Comparison of ENCODE assay signal across 10 cellular contexts in the genomic region with DNA sequence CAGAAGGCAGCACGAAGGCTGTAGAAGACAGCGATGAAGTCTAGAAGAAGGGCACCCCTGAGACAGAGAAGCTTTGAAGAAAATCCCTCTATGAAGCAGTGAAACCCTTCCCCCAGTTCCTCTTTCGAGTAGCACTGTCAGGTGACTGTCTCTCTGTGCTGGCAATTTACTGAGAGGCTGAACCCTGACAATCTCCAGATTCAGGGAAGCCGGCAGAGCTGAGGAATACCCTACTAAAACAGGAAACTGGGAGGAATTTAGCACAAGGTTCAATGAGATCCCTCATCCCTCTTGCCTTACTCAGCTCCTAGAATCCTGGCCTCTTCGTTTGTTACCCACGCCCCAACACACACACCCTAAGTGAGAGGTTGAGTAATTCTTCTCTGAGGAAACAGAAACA.
A peak's percentile ranks its signal among the peaks of the same experiment; 100 is the strongest.
DNase-seq lines count a peak whose midpoint lies in the region; ATAC-seq and TF ChIP-seq lines count a peak whose summit lies in the region.
"Had no signal": no experiment of that assay in that cellular context is flagged by ENCODE, and none has a peak within 500 bp of the region (broad histone marks: within the 10 kb centered on the region; RNA-seq: fewer than 3 reads in every experiment).

No MANE protein-coding gene starts in this region.

- H3K4me1 ChIP-seq in neuronal stem cell (ENCODE audit: control insufficient read depth in 2 of 2, insufficient read depth in 1 of 2, low read depth in 1 of 2, low read length in 2 of 2) (peaks cover 0 to 4% of the 10 kb centered on the region in 2 donors), gastrocnemius medialis (no peaks in the 10 kb centered on the region)
- H3K4me1 ChIP-seq: heart right ventricle had no signal

- no peak overlapping the region for H3K4me2 ChIP-seq in neuronal stem cell (ENCODE audit: insufficient read depth, low read length, poor library complexity, severe bottlenecking)
- H3K4me2 ChIP-seq: SK-N-SH had no signal

- H3K27ac Mint-ChIP-seq in effector memory CD8-positive, alpha-beta T cell: no peak overlapping the region
- H3K27ac Mint-ChIP-seq in osteocyte (ENCODE audit: unreplicated experiment): no peak overlapping the region

- H3K79me1 ChIP-seq in neuronal stem cell (ENCODE audit: low read depth, low read length): no peaks in the 10 kb centered on the region

- no peak for TF ChIP-seq CTCF in gastrocnemius medialis (IDR thresholded peaks at IDR 0.05 in 4 of 5, conservative IDR thresholded peaks at IDR 0.05 in 1 of 5)
- TF ChIP-seq CTCF in osteocyte (IDR thresholded peaks at IDR 0.05): no peak

- H2AFZ ChIP-seq in neuronal stem cell (ENCODE audit: low read length): peak overlapping the region; percentile 60

- H3K4me3 ChIP-seq in neuronal stem cell (ENCODE audit: low read length in 2 of 2) (no peak overlapping the region), gastrocnemius medialis (no peak overlapping the region)
- H3K4me3 ChIP-seq: heart right ventricle had no signal

- H3K4me3 Mint-ChIP-seq in effector memory CD8-positive, alpha-beta T cell: no peak overlapping the region
- no peak overlapping the region for H3K4me3 Mint-ChIP-seq in osteocyte (ENCODE audit: unreplicated experiment)

- no peak overlapping the region for H3K4ac ChIP-seq in neuronal stem cell (ENCODE audit: low read length)

- no peak for TF ChIP-seq POLR2A in gastrocnemius medialis (IDR thresholded peaks at IDR 0.05)

- H3K36me3 Mint-ChIP-seq in effector memory CD8-positive, alpha-beta T cell (ENCODE audit: insufficient read depth): no peaks in the 10 kb centered on the region
- no peaks in the 10 kb centered on the region for H3K36me3 Mint-ChIP-seq in osteocyte (ENCODE audit: unreplicated experiment)

- H3K9ac ChIP-seq in neuronal stem cell (ENCODE audit: low read depth, low read length, poor library complexity): no peak overlapping the region
- H3K9ac ChIP-seq: SK-N-SH had no signal

- H3K4me1 Mint-ChIP-seq in effector memory CD8-positive, alpha-beta T cell (ENCODE audit: low read depth in 2 of 2): no peaks in the 10 kb centered on the region
- peaks cover 4% of the 10 kb centered on the region for H3K4me1 Mint-ChIP-seq in osteocyte (ENCODE audit: unreplicated experiment)

- no peak overlapping the region for H2BK120ac ChIP-seq in neuronal stem cell (ENCODE audit: low read depth, low read length)

- peak; percentile 90 for ATAC-seq in GM19043 (IDR thresholded peaks at IDR 0.05; ENCODE audit: low read depth, unreplicated experiment)
- peak; percentile 84 for ATAC-seq in HG03039 (IDR thresholded peaks at IDR 0.05; ENCODE audit: unreplicated experiment)
- ATAC-seq in effector memory CD8-positive, alpha-beta T cell (replicated peaks): no peak
- ATAC-seq in gastrocnemius medialis: no peak

- in situ Hi-C loops in gastrocnemius medialis (cut with MboI; ENCODE audit: low sequenced_read_pairs in 4 of 4): no loop called here

- H3K27ac ChIP-seq in neuronal stem cell (replicated peaks; ENCODE audit: low read length) (no peak overlapping the region), gastrocnemius medialis (no peak overlapping the region)
- H3K27ac ChIP-seq: heart right ventricle had no signal

- no CpG with 5 or more reads among the region's 6 CpGs for WGBS in neuronal stem cell (ENCODE audit: extremely low coverage in 2 of 2, insufficient read length in 2 of 2, insufficient replicate concordance in 1 of 2), 2 donors

- no peaks in the 10 kb centered on the region for H3K9me3 Mint-ChIP-seq in effector memory CD8-positive, alpha-beta T cell
- no peaks in the 10 kb centered on the region for H3K9me3 Mint-ChIP-seq in osteocyte (ENCODE audit: unreplicated experiment)

- H4K8ac ChIP-seq in neuronal stem cell (ENCODE audit: low read depth, low read length): no peak overlapping the region

- no peak overlapping the region for H2BK15ac ChIP-seq in neuronal stem cell (ENCODE audit: low read length)

- H2BK12ac ChIP-seq in neuronal stem cell (ENCODE audit: low read length): no peak overlapping the region

- no peak overlapping the region for H4K91ac ChIP-seq in neuronal stem cell (ENCODE audit: low read depth, low read length, poor library complexity)

- H2AK5ac ChIP-seq in neuronal stem cell (ENCODE audit: low read depth, low read length): no peak overlapping the region

- DNase-seq in SK-N-DZ (ENCODE audit: low spot score): peak; percentile 4
- DNase-seq in neuronal stem cell (ENCODE audit: low spot score): no peak
- DNase-seq in NCI-H146 (lab: John Stamatoyannopoulos, UW): no peak
- DNase-seq in effector memory CD8-positive, alpha-beta T cell: no peak
- DNase-seq in gastrocnemius medialis: no peak
- no peak for DNase-seq in osteocyte (ENCODE audit: extremely low spot score, unreplicated experiment)
- DNase-seq: heart right ventricle, SK-N-SH had no signal

- no peak overlapping the region for H3K14ac ChIP-seq in neuronal stem cell (ENCODE audit: low read length)

- intact Hi-C loops in gastrocnemius medialis (cut with DNase I; ENCODE audit: low total_unique reads): no loop called here

- H3K9me3 ChIP-seq in neuronal stem cell (replicated peaks in 1 of 2; ENCODE audit: control insufficient read depth in 2 of 2, insufficient read depth in 1 of 2, low read depth in 1 of 2, low read length in 2 of 2) (no peaks in the 10 kb centered on the region), gastrocnemius medialis (no peaks in the 10 kb centered on the region)
- H3K9me3 ChIP-seq: SK-N-SH had no signal

- no peak overlapping the region for H2BK5ac ChIP-seq in neuronal stem cell (ENCODE audit: low read length)

- H3K36me3 ChIP-seq in neuronal stem cell (replicated peaks in 1 of 2; ENCODE audit: control insufficient read depth in 2 of 2, insufficient read depth in 2 of 2, low read length in 2 of 2) (no peaks in the 10 kb centered on the region), gastrocnemius medialis (no peaks in the 10 kb centered on the region)
- H3K36me3 ChIP-seq: heart right ventricle had no signal

- no peak overlapping the region for H3K18ac ChIP-seq in neuronal stem cell (ENCODE audit: low read length)

- H3K27me3 ChIP-seq in neuronal stem cell (ENCODE audit: control insufficient read depth in 3 of 3, insufficient read depth in 3 of 3, low read depth in 1 of 3, low read length in 3 of 3) (no peaks in the 10 kb centered on the region), gastrocnemius medialis (no peaks in the 10 kb centered on the region)
- H3K27me3 ChIP-seq: heart right ventricle had no signal

- no peaks in the 10 kb centered on the region for H3K27me3 Mint-ChIP-seq in effector memory CD8-positive, alpha-beta T cell
- H3K27me3 Mint-ChIP-seq in osteocyte (ENCODE audit: unreplicated experiment): no peaks in the 10 kb centered on the region

- no peak overlapping the region for H3K23ac ChIP-seq in neuronal stem cell (ENCODE audit: low read depth, low read length, poor library complexity)

Comparison
In these comparisons a context has a peak if more than half of its experiments do, and no peak if none do; other contexts are left out.
1. ATAC-seq: peak in GM19043 (single experiment) and HG03039 (single experiment); none in effector memory CD8-positive, alpha-beta T cell (single experiment) and gastrocnemius medialis (0 of 2).